In genomic region chr13:83765796-83766195, GRCh38 we compare ENCODE assay signal across 17 cellular contexts.
DNase-seq lines count a peak whose midpoint lies in the region; ATAC-seq lines count a peak whose summit lies in the region.
"Had no signal": no experiment of that assay in that cellular context is flagged by ENCODE, and none has a peak within 500 bp of the region (broad histone marks: within the 10 kb centered on the region; RNA-seq: fewer than 3 reads in every experiment).

No MANE protein-coding gene starts in this region.

- peak overlapping the region; percentile 94 for H3K27ac ChIP-seq in caudate nucleus (ENCODE audit: low read depth, low read length)
- H3K27ac ChIP-seq: BLaER1, KMS-11 had no signal

- no peak for ATAC-seq in HG03442 (IDR thresholded peaks at IDR 0.05; ENCODE audit: unreplicated experiment)
- ATAC-seq: Panc1 had no signal

- peak; percentile 85 for DNase-seq in COLO829 (ENCODE audit: low spot score)
- peak in 25 of 61 donors; percentile 2 to 76 (median 34) for DNase-seq in caudate nucleus (lab: John Stamatoyannopoulos, UW)
- DNase-seq in hippocampal formation (lab: John Stamatoyannopoulos, UW), result peak; percentile 16 to 92
- DNase-seq in putamen (ENCODE audit: low spot score), result peak; percentile 92
- DNase-seq in DMS153 treated with DMSO at 0.1 percent for 48 hours (lab: John Stamatoyannopoulos, UW; ENCODE audit: unreplicated experiment), result no peak
- DNase-seq in cerebellum (ENCODE audit: low spot score), result no peak
- DNase-seq in HPDE6-E6E7 (ENCODE audit: extremely low spot score), result no peak
- DNase-seq: 8988T; CD8-positive, alpha-beta memory T cell; GOT3; NCI-H1048; NCI-H524; Right ventricle myocardium superior had no signal

Comparison
In these comparisons a context has a peak if more than half of its experiments do, and no peak if none do; other contexts are left out.
1. DNase-seq: peak in COLO829 (single experiment), hippocampal formation (2 of 2) and putamen (single experiment); none in DMS153 treated with DMSO at 0.1 percent for 48 hours (single experiment), cerebellum (single experiment) and HPDE6-E6E7 (single experiment).